ENCODE assay signal across 1 cellular context in genomic region chr12:123164222-123164621, GRCh38.
TF ChIP-seq lines count a peak whose summit lies in the region.

No MANE protein-coding gene starts in this region.

TF ChIP-seq in HepG2, 621 proteins besides CTCF, POLR2A, EP300 and RAD21 (continued from another document):
- TF ChIP-seq, protein P1, sequence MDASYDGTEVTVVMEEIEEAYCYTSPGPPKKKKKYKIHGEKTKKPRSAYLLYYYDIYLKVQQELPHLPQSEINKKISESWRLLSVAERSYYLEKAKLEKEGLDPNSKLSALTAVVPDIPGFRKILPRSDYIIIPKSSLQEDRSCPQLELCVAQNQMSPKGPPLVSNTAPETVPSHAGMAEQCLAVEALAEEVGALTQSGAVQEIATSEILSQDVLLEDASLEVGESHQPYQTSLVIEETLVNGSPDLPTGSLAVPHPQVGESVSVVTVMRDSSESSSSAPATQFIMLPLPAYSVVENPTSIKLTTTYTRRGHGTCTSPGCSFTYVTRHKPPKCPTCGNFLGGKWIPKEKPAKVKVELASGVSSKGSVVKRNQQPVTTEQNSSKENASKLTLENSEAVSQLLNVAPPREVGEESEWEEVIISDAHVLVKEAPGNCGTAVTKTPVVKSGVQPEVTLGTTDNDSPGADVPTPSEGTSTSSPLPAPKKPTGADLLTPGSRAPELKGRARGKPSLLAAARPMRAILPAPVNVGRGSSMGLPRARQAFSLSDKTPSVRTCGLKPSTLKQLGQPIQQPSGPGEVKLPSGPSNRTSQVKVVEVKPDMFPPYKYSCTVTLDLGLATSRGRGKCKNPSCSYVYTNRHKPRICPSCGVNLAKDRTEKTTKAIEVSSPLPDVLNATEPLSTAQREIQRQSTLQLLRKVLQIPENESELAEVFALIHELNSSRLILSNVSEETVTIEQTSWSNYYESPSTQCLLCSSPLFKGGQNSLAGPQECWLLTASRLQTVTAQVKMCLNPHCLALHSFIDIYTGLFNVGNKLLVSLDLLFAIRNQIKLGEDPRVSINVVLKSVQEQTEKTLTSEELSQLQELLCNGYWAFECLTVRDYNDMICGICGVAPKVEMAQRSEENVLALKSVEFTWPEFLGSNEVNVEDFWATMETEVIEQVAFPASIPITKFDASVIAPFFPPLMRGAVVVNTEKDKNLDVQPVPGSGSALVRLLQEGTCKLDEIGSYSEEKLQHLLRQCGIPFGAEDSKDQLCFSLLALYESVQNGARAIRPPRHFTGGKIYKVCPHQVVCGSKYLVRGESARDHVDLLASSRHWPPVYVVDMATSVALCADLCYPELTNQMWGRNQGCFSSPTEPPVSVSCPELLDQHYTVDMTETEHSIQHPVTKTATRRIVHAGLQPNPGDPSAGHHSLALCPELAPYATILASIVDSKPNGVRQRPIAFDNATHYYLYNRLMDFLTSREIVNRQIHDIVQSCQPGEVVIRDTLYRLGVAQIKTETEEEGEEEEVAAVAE (CRISPR knock-in tag; IDR thresholded peaks at IDR 0.05; ENCODE audit: borderline replicate concordance) = no peak
- TF ChIP-seq ZNF567 (CRISPR knock-in tag; IDR thresholded peaks at IDR 0.05; ENCODE audit: borderline replicate concordance) (no peak), KDM6A (CRISPR knock-in tag; IDR thresholded peaks at IDR 0.05; ENCODE audit: low read depth) (no peak), ZNF609 (CRISPR knock-in tag; IDR thresholded peaks at IDR 0.05; ENCODE audit: borderline replicate concordance) (no peak), ZNF558 (CRISPR knock-in tag; IDR thresholded peaks at IDR 0.05; ENCODE audit: borderline replicate concordance) (no peak), HDAC2 (CRISPR knock-in tag; IDR thresholded peaks at IDR 0.05) (no peak), ARNT (IDR thresholded peaks at IDR 0.05) (no peak), JARID2 (CRISPR knock-in tag; IDR thresholded peaks at IDR 0.05; ENCODE audit: insufficient replicate concordance) (no peak), RBM22 (optimal IDR thresholded peaks at IDR 0.05; ENCODE audit: low read length) (no peak), RBM39 (IDR thresholded peaks at IDR 0.05; ENCODE audit: low read depth, low read length, poor library complexity, severe bottlenecking) (no peak), ZNF326 (CRISPR knock-in tag; IDR thresholded peaks at IDR 0.05; ENCODE audit: borderline replicate concordance) (no peak)
- TF ChIP-seq, protein P2, sequence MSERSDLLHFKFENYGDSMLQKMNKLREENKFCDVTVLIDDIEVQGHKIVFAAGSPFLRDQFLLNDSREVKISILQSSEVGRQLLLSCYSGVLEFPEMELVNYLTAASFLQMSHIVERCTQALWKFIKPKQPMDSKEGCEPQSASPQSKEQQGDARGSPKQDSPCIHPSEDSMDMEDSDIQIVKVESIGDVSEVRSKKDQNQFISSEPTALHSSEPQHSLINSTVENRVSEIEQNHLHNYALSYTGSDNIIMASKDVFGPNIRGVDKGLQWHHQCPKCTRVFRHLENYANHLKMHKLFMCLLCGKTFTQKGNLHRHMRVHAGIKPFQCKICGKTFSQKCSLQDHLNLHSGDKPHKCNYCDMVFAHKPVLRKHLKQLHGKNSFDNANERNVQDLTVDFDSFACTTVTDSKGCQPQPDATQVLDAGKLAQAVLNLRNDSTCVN (CRISPR knock-in tag; IDR thresholded peaks at IDR 0.05; ENCODE audit: borderline replicate concordance) = no peak
- TF ChIP-seq, protein P3, sequence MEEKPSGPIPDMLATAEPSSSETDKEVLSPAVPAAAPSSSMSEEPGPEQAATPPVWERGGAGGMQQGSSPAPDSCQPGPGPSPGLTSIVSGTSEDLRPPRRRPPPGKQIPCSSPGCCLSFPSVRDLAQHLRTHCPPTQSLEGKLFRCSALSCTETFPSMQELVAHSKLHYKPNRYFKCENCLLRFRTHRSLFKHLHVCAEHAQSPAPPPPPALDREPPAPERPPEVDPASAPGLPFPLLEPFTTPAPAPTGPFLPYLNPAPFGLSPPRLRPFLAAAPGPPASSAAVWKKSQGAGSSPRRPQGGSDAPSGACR (CRISPR knock-in tag; IDR thresholded peaks at IDR 0.05) = no peak
